Comparison of ENCODE assay signal across 12 cellular contexts in genomic region chr14:92160619-92161018, GRCh38. TPM values are rescaled to one million over a fixed set of nuclear protein-coding genes. Genes with fewer than 3 reads are reported as not detected.
DNase-seq lines count a peak whose midpoint lies in the region; ATAC-seq and TF ChIP-seq lines count a peak whose summit lies in the region.
"Had no signal": no experiment of that assay in that cellular context is flagged by ENCODE, and none has a peak within 500 bp of the region (broad histone marks: within the 10 kb centered on the region; RNA-seq: fewer than 3 reads in every experiment).

No MANE protein-coding gene starts in this region.

- H3K36me3 Mint-ChIP-seq in endothelial cell (ENCODE audit: low read depth, unreplicated experiment) = peaks cover 51% of the 10 kb centered on the region

- intact Hi-C loops in adrenal gland (cut with DNase I) = no loop called here

- H3K4me1 Mint-ChIP-seq in endothelial cell (ENCODE audit: unreplicated experiment) = peaks cover 5% of the 10 kb centered on the region

- WGBS in adrenal gland, 4 donors = 36 to 46% (median 37%) methylated on average over 4 of the region's 4 CpGs

- no peaks in the 10 kb centered on the region for H3K9me3 ChIP-seq in adrenal gland (replicated peaks in 1 of 3)

- H3K27ac ChIP-seq in ACC112 (ENCODE audit: low read depth, low read length) (peak overlapping the region; percentile 69), adrenal gland (peak overlapping the region in 4 of 5 donors; percentile 7 to 78 (median 60))
- H3K27ac ChIP-seq: dorsolateral prefrontal cortex had no signal

- TF ChIP-seq CTCF in adrenal gland (IDR thresholded peaks at IDR 0.05) (no peak), endothelial cell (IDR thresholded peaks at IDR 0.05; ENCODE audit: unreplicated experiment) (no peak)

- peaks cover 58% of the 10 kb centered on the region for H3K36me3 ChIP-seq in ACC112 (ENCODE audit: insufficient read depth, low read length)
- peaks cover 0 to 61% of the 10 kb centered on the region in 2 donors for H3K36me3 ChIP-seq in adrenal gland (replicated peaks in 1 of 2)

- H3K79me2 ChIP-seq in ACC112 (ENCODE audit: control insufficient read depth, insufficient read depth, low read length, unreplicated experiment) = no peaks in the 10 kb centered on the region

- no peak for TF ChIP-seq POLR2A in adrenal gland (IDR thresholded peaks at IDR 0.05)

- H3K9me3 Mint-ChIP-seq in endothelial cell (ENCODE audit: unreplicated experiment) = no peaks in the 10 kb centered on the region

- no peaks in the 10 kb centered on the region for H3K27me3 Mint-ChIP-seq in endothelial cell (ENCODE audit: unreplicated experiment)

- H3K4me1 ChIP-seq in ACC112 (ENCODE audit: control insufficient read depth, insufficient read depth, low read length, unreplicated experiment) (peaks cover 11% of the 10 kb centered on the region), adrenal gland (replicated peaks in 1 of 2) (peaks cover 12 to 15% of the 10 kb centered on the region in 2 donors)
- H3K4me1 ChIP-seq: sigmoid colon had no signal

- H3K4me3 Mint-ChIP-seq in endothelial cell (ENCODE audit: unreplicated experiment) = no peak overlapping the region

- H3K27ac Mint-ChIP-seq in endothelial cell (ENCODE audit: unreplicated experiment) = no peak overlapping the region

- H3K4me3 ChIP-seq in ACC112 (ENCODE audit: low read depth, low read length) = no peak overlapping the region
- no peak overlapping the region for H3K4me3 ChIP-seq in adrenal gland
- H3K4me3 ChIP-seq: dorsolateral prefrontal cortex, sigmoid colon had no signal

- no peak overlapping the region for H2AFZ ChIP-seq in ACC112 (ENCODE audit: low read length, unreplicated experiment)

- no peaks in the 10 kb centered on the region for H3K27me3 ChIP-seq in ACC112 (ENCODE audit: insufficient read depth, low read length)
- no peaks in the 10 kb centered on the region for H3K27me3 ChIP-seq in adrenal gland
- H3K27me3 ChIP-seq: dorsolateral prefrontal cortex, sigmoid colon had no signal

- ATAC-seq in HG03159 (IDR thresholded peaks at IDR 0.05; ENCODE audit: unreplicated experiment) (no peak), GM19023 (IDR thresholded peaks at IDR 0.05; ENCODE audit: unreplicated experiment) (no peak)
- ATAC-seq: Right ventricle myocardium inferior had no signal

- peak; percentile 77 for DNase-seq in ELR (ENCODE audit: low read depth)
- DNase-seq in adrenal gland = peak in 5 of 7 donors; percentile 53 to 68 (median 64)
- DNase-seq in iris pigment epithelial cell (ENCODE audit: low read depth) = peak; percentile 94
- no peak for DNase-seq in stimulated activated CD4-positive, alpha-beta T cell treated with anti-CD3 and anti-CD28 coated beads, Interleukin-1b, Interleukin-23, amount 100 ng/mL, for 48 hours
- no peak for DNase-seq in endothelial cell (ENCODE audit: low spot score)
- DNase-seq: dorsolateral prefrontal cortex, NCI-H446 treated with DMSO at 0.1 percent for 48 hours, sigmoid colon had no signal

RNA-seq across cellular contexts. Expression of gene CPSF2, which starts 38.9 kb away (rescaled TPM):
- total RNA-seq in adrenal gland (10 to 100 TPM; 25.1 to 66.7 (median 42.6) TPM), endothelial cell (ENCODE audit: unreplicated experiment) (80.3 TPM)
- 10 to 100 TPM in 1 of 3 donors, 1 to 10 TPM in 2; 4.3 to 70.4 (median 6.9) TPM for polyA plus RNA-seq in adrenal gland

RNA-seq across cellular contexts. Expression of gene NDUFB1, which starts 39.1 kb away (rescaled TPM):
- 100 to 1,000 TPM; 163 to 696 (median 213) TPM for total RNA-seq in adrenal gland
- polyA plus RNA-seq in adrenal gland = 1,000 to 10,000 TPM in 2 of 3 donors, 100 to 1,000 TPM in 1; 718 to 1,935 (median 1,295) TPM
- total RNA-seq in endothelial cell (ENCODE audit: unreplicated experiment) = 117 TPM

RNA-seq across cellular contexts. Expression of gene ATXN3, which starts 54.2 kb away (rescaled TPM):
- total RNA-seq in adrenal gland (10 to 100 TPM in 6 of 8 donors, 1 to 10 TPM in 2; 9.0 to 62.8 (median 21.8) TPM), endothelial cell (ENCODE audit: unreplicated experiment) (32.7 TPM)
- polyA plus RNA-seq in adrenal gland = 10 to 100 TPM; 15.4 to 41.5 (median 23.0) TPM

Comparison
In these comparisons a context has a peak if more than half of its experiments do, and no peak if none do; other contexts are left out.
1. DNase-seq: peak in ELR (single experiment), adrenal gland (5 of 7) and iris pigment epithelial cell (single experiment); none in stimulated activated CD4-positive, alpha-beta T cell treated with anti-CD3 and anti-CD28 coated beads, Interleukin-1b, Interleukin-23, amount 100 ng/mL, for 48 hours (single experiment) and endothelial cell (single experiment).